1 cellular context compared by ENCODE assay signal in genomic region chr1:32695098-32695904, GRCh38.
TF ChIP-seq lines count a peak whose summit lies in the region.

No MANE protein-coding gene starts in this region.

TF ChIP-seq in HepG2, 621 proteins besides CTCF, POLR2A, EP300 and RAD21 (continues in another document):
- TF ChIP-seq, protein P1, sequence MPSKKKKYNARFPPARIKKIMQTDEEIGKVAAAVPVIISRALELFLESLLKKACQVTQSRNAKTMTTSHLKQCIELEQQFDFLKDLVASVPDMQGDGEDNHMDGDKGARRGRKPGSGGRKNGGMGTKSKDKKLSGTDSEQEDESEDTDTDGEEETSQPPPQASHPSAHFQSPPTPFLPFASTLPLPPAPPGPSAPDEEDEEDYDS (CRISPR knock-in tag; IDR thresholded peaks at IDR 0.05), result no peak
- TF ChIP-seq, protein P2, sequence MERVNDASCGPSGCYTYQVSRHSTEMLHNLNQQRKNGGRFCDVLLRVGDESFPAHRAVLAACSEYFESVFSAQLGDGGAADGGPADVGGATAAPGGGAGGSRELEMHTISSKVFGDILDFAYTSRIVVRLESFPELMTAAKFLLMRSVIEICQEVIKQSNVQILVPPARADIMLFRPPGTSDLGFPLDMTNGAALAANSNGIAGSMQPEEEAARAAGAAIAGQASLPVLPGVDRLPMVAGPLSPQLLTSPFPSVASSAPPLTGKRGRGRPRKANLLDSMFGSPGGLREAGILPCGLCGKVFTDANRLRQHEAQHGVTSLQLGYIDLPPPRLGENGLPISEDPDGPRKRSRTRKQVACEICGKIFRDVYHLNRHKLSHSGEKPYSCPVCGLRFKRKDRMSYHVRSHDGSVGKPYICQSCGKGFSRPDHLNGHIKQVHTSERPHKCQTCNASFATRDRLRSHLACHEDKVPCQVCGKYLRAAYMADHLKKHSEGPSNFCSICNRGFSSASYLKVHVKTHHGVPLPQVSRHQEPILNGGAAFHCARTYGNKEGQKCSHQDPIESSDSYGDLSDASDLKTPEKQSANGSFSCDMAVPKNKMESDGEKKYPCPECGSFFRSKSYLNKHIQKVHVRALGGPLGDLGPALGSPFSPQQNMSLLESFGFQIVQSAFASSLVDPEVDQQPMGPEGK (CRISPR knock-in tag; IDR thresholded peaks at IDR 0.05), result no peak
- TF ChIP-seq ZSCAN31 (CRISPR knock-in tag; IDR thresholded peaks at IDR 0.05; ENCODE audit: low read depth) (no peak), STAG1 (CRISPR knock-in tag; IDR thresholded peaks at IDR 0.05) (peak; percentile 12), ZNF724P (CRISPR knock-in tag; IDR thresholded peaks at IDR 0.05; ENCODE audit: borderline replicate concordance) (peak; percentile 29; the same call in 1 of the 2 replicates), ZNF567 (CRISPR knock-in tag; IDR thresholded peaks at IDR 0.05; ENCODE audit: borderline replicate concordance) (no peak), CBX1 (IDR thresholded peaks at IDR 0.05; ENCODE audit: low read depth) (no peak), KDM5B (CRISPR knock-in tag; IDR thresholded peaks at IDR 0.05; ENCODE audit: borderline replicate concordance) (peak; percentile 71; the same call in 1 of the 2 replicates), MED8 (CRISPR knock-in tag; IDR thresholded peaks at IDR 0.05; ENCODE audit: insufficient replicate concordance) (peak; percentile 36), SNAPC5 (CRISPR knock-in tag; IDR thresholded peaks at IDR 0.05; ENCODE audit: borderline replicate concordance) (0 out of 2 replicates have a peak, but pooled peaks have one; percentile 31), ZNF646 (CRISPR knock-in tag; IDR thresholded peaks at IDR 0.05) (no peak), MIER3 (CRISPR knock-in tag; IDR thresholded peaks at IDR 0.05; ENCODE audit: borderline replicate concordance) (no peak), MBD4 (IDR thresholded peaks at IDR 0.05; ENCODE audit: borderline replicate concordance, low read length) (no peak), ZNF605 (CRISPR knock-in tag; IDR thresholded peaks at IDR 0.05) (peak; percentile 62), SAP130 (CRISPR knock-in tag; IDR thresholded peaks at IDR 0.05; ENCODE audit: low read depth) (peak; percentile 75), MTA1 (CRISPR knock-in tag; IDR thresholded peaks at IDR 0.05; ENCODE audit: borderline replicate concordance) (peak; percentile 46; the same call in 1 of the 2 replicates)
- TF ChIP-seq, protein P3, sequence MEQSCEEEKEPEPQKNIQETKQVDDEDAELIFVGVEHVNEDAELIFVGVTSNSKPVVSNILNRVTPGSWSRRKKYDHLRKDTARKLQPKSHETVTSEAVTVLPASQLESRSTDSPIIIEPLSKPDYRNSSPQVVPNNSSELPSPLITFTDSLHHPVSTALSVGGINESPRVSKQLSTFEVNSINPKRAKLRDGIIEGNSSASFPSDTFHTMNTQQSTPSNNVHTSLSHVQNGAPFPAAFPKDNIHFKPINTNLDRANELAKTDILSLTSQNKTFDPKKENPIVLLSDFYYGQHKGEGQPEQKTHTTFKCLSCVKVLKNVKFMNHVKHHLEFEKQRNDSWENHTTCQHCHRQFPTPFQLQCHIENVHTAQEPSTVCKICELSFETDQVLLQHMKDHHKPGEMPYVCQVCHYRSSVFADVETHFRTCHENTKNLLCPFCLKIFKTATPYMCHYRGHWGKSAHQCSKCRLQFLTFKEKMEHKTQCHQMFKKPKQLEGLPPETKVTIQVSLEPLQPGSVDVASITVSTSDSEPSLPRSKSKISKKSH (CRISPR knock-in tag; IDR thresholded peaks at IDR 0.05; ENCODE audit: borderline replicate concordance), result 0 out of 2 replicates have a peak, but pooled peaks have one; percentile 48
- TF ChIP-seq, protein P4, sequence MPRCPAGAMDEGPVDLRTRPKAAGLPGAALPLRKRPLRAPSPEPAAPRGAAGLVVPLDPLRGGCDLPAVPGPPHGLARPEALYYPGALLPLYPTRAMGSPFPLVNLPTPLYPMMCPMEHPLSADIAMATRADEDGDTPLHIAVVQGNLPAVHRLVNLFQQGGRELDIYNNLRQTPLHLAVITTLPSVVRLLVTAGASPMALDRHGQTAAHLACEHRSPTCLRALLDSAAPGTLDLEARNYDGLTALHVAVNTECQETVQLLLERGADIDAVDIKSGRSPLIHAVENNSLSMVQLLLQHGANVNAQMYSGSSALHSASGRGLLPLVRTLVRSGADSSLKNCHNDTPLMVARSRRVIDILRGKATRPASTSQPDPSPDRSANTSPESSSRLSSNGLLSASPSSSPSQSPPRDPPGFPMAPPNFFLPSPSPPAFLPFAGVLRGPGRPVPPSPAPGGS (CRISPR knock-in tag; IDR thresholded peaks at IDR 0.05), result peak; percentile 27; the same call in 1 of the 2 replicates
- TF ChIP-seq, protein P5, sequence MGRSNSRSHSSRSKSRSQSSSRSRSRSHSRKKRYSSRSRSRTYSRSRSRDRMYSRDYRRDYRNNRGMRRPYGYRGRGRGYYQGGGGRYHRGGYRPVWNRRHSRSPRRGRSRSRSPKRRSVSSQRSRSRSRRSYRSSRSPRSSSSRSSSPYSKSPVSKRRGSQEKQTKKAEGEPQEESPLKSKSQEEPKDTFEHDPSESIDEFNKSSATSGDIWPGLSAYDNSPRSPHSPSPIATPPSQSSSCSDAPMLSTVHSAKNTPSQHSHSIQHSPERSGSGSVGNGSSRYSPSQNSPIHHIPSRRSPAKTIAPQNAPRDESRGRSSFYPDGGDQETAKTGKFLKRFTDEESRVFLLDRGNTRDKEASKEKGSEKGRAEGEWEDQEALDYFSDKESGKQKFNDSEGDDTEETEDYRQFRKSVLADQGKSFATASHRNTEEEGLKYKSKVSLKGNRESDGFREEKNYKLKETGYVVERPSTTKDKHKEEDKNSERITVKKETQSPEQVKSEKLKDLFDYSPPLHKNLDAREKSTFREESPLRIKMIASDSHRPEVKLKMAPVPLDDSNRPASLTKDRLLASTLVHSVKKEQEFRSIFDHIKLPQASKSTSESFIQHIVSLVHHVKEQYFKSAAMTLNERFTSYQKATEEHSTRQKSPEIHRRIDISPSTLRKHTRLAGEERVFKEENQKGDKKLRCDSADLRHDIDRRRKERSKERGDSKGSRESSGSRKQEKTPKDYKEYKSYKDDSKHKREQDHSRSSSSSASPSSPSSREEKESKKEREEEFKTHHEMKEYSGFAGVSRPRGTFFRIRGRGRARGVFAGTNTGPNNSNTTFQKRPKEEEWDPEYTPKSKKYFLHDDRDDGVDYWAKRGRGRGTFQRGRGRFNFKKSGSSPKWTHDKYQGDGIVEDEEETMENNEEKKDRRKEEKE (IDR thresholded peaks at IDR 0.05), result no peak
- TF ChIP-seq, protein P6, sequence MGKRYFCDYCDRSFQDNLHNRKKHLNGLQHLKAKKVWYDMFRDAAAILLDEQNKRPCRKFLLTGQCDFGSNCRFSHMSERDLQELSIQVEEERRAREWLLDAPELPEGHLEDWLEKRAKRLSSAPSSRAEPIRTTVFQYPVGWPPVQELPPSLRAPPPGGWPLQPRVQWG (CRISPR knock-in tag; IDR thresholded peaks at IDR 0.05; ENCODE audit: borderline replicate concordance, low read depth), result no peak
- TF ChIP-seq, protein P7, sequence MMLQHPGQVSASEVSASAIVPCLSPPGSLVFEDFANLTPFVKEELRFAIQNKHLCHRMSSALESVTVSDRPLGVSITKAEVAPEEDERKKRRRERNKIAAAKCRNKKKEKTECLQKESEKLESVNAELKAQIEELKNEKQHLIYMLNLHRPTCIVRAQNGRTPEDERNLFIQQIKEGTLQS (CRISPR knock-in tag; IDR thresholded peaks at IDR 0.05), result no peak
- TF ChIP-seq, protein P8, sequence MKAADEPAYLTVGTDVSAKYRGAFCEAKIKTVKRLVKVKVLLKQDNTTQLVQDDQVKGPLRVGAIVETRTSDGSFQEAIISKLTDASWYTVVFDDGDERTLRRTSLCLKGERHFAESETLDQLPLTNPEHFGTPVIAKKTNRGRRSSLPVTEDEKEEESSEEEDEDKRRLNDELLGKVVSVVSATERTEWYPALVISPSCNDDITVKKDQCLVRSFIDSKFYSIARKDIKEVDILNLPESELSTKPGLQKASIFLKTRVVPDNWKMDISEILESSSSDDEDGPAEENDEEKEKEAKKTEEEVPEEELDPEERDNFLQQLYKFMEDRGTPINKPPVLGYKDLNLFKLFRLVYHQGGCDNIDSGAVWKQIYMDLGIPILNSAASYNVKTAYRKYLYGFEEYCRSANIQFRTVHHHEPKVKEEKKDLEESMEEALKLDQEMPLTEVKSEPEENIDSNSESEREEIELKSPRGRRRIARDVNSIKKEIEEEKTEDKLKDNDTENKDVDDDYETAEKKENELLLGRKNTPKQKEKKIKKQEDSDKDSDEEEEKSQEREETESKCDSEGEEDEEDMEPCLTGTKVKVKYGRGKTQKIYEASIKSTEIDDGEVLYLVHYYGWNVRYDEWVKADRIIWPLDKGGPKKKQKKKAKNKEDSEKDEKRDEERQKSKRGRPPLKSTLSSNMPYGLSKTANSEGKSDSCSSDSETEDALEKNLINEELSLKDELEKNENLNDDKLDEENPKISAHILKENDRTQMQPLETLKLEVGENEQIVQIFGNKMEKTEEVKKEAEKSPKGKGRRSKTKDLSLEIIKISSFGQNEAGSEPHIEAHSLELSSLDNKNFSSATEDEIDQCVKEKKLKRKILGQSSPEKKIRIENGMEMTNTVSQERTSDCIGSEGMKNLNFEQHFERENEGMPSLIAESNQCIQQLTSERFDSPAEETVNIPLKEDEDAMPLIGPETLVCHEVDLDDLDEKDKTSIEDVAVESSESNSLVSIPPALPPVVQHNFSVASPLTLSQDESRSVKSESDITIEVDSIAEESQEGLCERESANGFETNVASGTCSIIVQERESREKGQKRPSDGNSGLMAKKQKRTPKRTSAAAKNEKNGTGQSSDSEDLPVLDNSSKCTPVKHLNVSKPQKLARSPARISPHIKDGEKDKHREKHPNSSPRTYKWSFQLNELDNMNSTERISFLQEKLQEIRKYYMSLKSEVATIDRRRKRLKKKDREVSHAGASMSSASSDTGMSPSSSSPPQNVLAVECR (CRISPR knock-in tag; IDR thresholded peaks at IDR 0.05; ENCODE audit: borderline replicate concordance), result peak; percentile 64; the same call in 1 of the 2 replicates
- TF ChIP-seq, protein P9, sequence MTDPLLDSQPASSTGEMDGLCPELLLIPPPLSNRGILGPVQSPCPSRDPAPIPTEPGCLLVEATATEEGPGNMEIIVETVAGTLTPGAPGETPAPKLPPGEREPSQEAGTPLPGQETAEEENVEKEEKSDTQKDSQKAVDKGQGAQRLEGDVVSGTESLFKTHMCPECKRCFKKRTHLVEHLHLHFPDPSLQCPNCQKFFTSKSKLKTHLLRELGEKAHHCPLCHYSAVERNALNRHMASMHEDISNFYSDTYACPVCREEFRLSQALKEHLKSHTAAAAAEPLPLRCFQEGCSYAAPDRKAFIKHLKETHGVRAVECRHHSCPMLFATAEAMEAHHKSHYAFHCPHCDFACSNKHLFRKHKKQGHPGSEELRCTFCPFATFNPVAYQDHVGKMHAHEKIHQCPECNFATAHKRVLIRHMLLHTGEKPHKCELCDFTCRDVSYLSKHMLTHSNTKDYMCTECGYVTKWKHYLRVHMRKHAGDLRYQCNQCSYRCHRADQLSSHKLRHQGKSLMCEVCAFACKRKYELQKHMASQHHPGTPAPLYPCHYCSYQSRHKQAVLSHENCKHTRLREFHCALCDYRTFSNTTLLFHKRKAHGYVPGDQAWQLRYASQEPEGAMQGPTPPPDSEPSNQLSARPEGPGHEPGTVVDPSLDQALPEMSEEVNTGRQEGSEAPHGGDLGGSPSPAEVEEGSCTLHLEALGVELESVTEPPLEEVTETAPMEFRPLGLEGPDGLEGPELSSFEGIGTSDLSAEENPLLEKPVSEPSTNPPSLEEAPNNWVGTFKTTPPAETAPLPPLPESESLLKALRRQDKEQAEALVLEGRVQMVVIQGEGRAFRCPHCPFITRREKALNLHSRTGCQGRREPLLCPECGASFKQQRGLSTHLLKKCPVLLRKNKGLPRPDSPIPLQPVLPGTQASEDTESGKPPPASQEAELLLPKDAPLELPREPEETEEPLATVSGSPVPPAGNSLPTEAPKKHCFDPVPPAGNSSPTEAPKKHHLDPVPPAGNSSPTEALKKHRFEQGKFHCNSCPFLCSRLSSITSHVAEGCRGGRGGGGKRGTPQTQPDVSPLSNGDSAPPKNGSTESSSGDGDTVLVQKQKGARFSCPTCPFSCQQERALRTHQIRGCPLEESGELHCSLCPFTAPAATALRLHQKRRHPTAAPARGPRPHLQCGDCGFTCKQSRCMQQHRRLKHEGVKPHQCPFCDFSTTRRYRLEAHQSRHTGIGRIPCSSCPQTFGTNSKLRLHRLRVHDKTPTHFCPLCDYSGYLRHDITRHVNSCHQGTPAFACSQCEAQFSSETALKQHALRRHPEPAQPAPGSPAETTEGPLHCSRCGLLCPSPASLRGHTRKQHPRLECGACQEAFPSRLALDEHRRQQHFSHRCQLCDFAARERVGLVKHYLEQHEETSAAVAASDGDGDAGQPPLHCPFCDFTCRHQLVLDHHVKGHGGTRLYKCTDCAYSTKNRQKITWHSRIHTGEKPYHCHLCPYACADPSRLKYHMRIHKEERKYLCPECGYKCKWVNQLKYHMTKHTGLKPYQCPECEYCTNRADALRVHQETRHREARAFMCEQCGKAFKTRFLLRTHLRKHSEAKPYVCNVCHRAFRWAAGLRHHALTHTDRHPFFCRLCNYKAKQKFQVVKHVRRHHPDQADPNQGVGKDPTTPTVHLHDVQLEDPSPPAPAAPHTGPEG (CRISPR knock-in tag; IDR thresholded peaks at IDR 0.05), result no peak
